In genomic region chr4:55948726-55949479, GRCh38 we compare ENCODE assay signal across 8 cellular contexts. TPM values are rescaled to one million over a fixed set of nuclear protein-coding genes. Genes with fewer than 3 reads are reported as not detected.
A peak's percentile ranks its signal among the peaks of the same experiment; 100 is the strongest.
DNase-seq lines count a peak whose midpoint lies in the region; ATAC-seq and TF ChIP-seq lines count a peak whose summit lies in the region.

Gene CEP135, plus strand, starts transcription at chr4:55948945. Its CDS starts 3,186 bp downstream, at chr4:55952131.

- ATAC-seq in HG03457 (IDR thresholded peaks at IDR 0.05; ENCODE audit: unreplicated experiment), result peak; percentile 71

- H3K27me3 ChIP-seq in BLaER1 treated with 17β-estradiol and CSF1 and Interleukin-3, amounts not matched to agents 10 nM and 100 nM, result no peaks in the 10 kb centered on the region

- H3K4me3 ChIP-seq in BLaER1 treated with 17β-estradiol and CSF1 and Interleukin-3, amounts not matched to agents 10 nM and 100 nM, result peak within 1 kb of the TSS; percentile 58 to 87 (median 76)

- peaks cover 1% of the 10 kb centered on the region for H3K36me3 Mint-ChIP-seq in chondrocyte (ENCODE audit: low read depth)

- H3K9ac ChIP-seq in BLaER1 treated with 17β-estradiol and CSF1 and Interleukin-3, amounts not matched to agents 10 nM and 100 nM, result peak within 1 kb of the TSS; percentile 93 to 98 (median 96)

- H3K4me3 Mint-ChIP-seq in chondrocyte (ENCODE audit: unreplicated experiment), result peak within 1 kb of the TSS; percentile 69

- H3K27ac ChIP-seq in BLaER1 treated with 17β-estradiol and CSF1 and Interleukin-3, amounts not matched to agents 10 nM and 100 nM, result peak within 1 kb of the TSS; percentile 93 to 99 (median 96)

- H3K27me3 Mint-ChIP-seq in chondrocyte (ENCODE audit: low read depth), result no peaks in the 10 kb centered on the region

- TF ChIP-seq CTCF in chondrocyte (IDR thresholded peaks at IDR 0.05), result peak; percentile 99

- H3K9me3 Mint-ChIP-seq in chondrocyte (ENCODE audit: low read depth), result no peaks in the 10 kb centered on the region

- H4K20me1 ChIP-seq in BLaER1 treated with 17β-estradiol and CSF1 and Interleukin-3, amounts not matched to agents 10 nM and 100 nM, result no peaks in the 10 kb centered on the region

- H3K4me1 ChIP-seq in BLaER1 treated with 17β-estradiol and CSF1 and Interleukin-3, amounts not matched to agents 10 nM and 100 nM, result peaks cover 33 to 62% (median 37%) of the 10 kb centered on the region in 10 experiments

- DNase-seq in GM19240 (ENCODE audit: insufficient read length, low spot score) (peak; percentile 63), NCI-H510A treated with DMSO at 0.1 percent for 48 hours (lab: John Stamatoyannopoulos, UW) (peak; percentile 96), chondrocyte (ENCODE audit: low spot score) (peak; percentile 98), kidney glomerular epithelial cell (lab: John Stamatoyannopoulos, UW) (peak; percentile 85)
- DNase-seq in activated CD4-positive, alpha-beta T cell treated with anti-CD3 and anti-CD28 coated beads for 24 hours (ENCODE audit: low read depth in 2 of 2), result peak; percentile 83 to 84
- DNase-seq in stimulated activated CD4-positive, alpha-beta T cell treated with anti-CD3 and anti-CD28 coated beads, Interleukin-15, amount 100 ng/mL, for 48 hours (ENCODE audit: low read depth in 2 of 2), result peak; percentile 85 to 91

- peaks cover 35% of the 10 kb centered on the region for H3K4me1 Mint-ChIP-seq in chondrocyte (ENCODE audit: low read depth)

- peak within 1 kb of the TSS; percentile 93 for H3K27ac Mint-ChIP-seq in chondrocyte (ENCODE audit: unreplicated experiment)

- H3K36me3 ChIP-seq in BLaER1 treated with 17β-estradiol and CSF1 and Interleukin-3, amounts not matched to agents 10 nM and 100 nM, result peaks cover 18 to 24% (median 20%) of the 10 kb centered on the region in 11 experiments

- peaks cover 0 to 6% (median 0%) of the 10 kb centered on the region in 11 experiments; a peak in 1 of 22 replicates for H3K9me3 ChIP-seq in BLaER1 treated with 17β-estradiol and CSF1 and Interleukin-3, amounts not matched to agents 10 nM and 100 nM (replicated peaks in 1 of 11)

- peak within 1 kb of the TSS; percentile 83 to 99 (median 93) for H3K4me2 ChIP-seq in BLaER1 treated with 17β-estradiol and CSF1 and Interleukin-3, amounts not matched to agents 10 nM and 100 nM

RNA-seq across cellular contexts. Expression of gene CEP135, which starts in this region (rescaled TPM):
- 5.2 to 9.4 TPM (median 5.3 TPM) in 3 replicates for total RNA-seq in chondrocyte

Comparison
In these comparisons a context has a peak if more than half of its experiments do, and no peak if none do; other contexts are left out.
1. Peak in every context shown above with its lines: DNase-seq, ATAC-seq, H3K4me3 ChIP-seq and H3K27ac ChIP-seq.